ENCODE assay signal across 25 cellular contexts in genomic region chr7:98935811-98936210, GRCh38. TPM values are rescaled to one million over a fixed set of nuclear protein-coding genes. Genes with fewer than 3 reads are reported as not detected.
A peak's percentile ranks its signal among the peaks of the same experiment; 100 is the strongest.
DNase-seq lines count a peak whose midpoint lies in the region; ATAC-seq and TF ChIP-seq lines count a peak whose summit lies in the region.
"Had no signal": no experiment of that assay in that cellular context is flagged by ENCODE, and none has a peak within 500 bp of the region (broad histone marks: within the 10 kb centered on the region; RNA-seq: fewer than 3 reads in every experiment).

No MANE protein-coding gene starts in this region.

- TF ChIP-seq CTCF in fibroblast of the aortic adventitia (IDR thresholded peaks at IDR 0.05; ENCODE audit: insufficient read depth, low read length) (no peak), smooth muscle cell (IDR thresholded peaks at IDR 0.05; ENCODE audit: borderline replicate concordance, insufficient read depth, poor library complexity, severe bottlenecking) (no peak)

- peak overlapping the region; percentile 91 for H3K27ac Mint-ChIP-seq in T-helper 17 cell
- H3K27ac Mint-ChIP-seq: B cell had no signal

- H3K9me3 ChIP-seq in T-helper 17 cell (ENCODE audit: control insufficient read depth, low read length, poor library complexity, severe bottlenecking) (no peaks in the 10 kb centered on the region), smooth muscle cell (replicated peaks; ENCODE audit: low read depth) (no peaks in the 10 kb centered on the region)
- H3K9me3 ChIP-seq: spleen, tibial artery had no signal

- H3K79me2 ChIP-seq in smooth muscle cell (ENCODE audit: low read depth) = no peaks in the 10 kb centered on the region

- H3K27me3 Mint-ChIP-seq in T-helper 17 cell = no peaks in the 10 kb centered on the region
- H3K27me3 Mint-ChIP-seq: activated CD4-positive, alpha-beta T cell treated with anti-CD3 and anti-CD28 coated beads for 36 hours; B cell had no signal

- DNase-seq in EH (ENCODE audit: low read depth) (peak; percentile 25), T-helper 17 cell (no peak), fibroblast of the aortic adventitia (ENCODE audit: low read depth) (peak; percentile 41), smooth muscle cell (lab: John Stamatoyannopoulos, UW; ENCODE audit: unreplicated experiment) (no peak), RPMI8226 (no peak)
- DNase-seq: activated CD4-positive, alpha-beta T cell treated with anti-CD3 and anti-CD28 coated beads for 36 hours; activated effector memory CD4-positive, alpha-beta T cell treated with Interleukin-2 at 50 U/mL for 16 hours; DND-41; Karpas-422; kidney; NCI-H1048; NCI-H1930; nucleus accumbens; PC-3; SHP77 treated with DMSO at 0.1 percent for 48 hours; spleen; stimulated activated CD4-positive, alpha-beta T cell treated with anti-CD3 and anti-CD28 coated beads, Interleukin-4, amount 100 ng/mL, for 1 hour; stimulated activated naive CD8-positive, alpha-beta T cell treated with anti-CD3 and anti-CD28 coated beads, Interleukin-15, Interleukin-2, amounts not matched to agents 100 U/mL and 50 U/mL, for 24 hours; tibial artery had no signal

- peak overlapping the region; percentile 29 for H3K4me2 ChIP-seq in smooth muscle cell

- no peak overlapping the region for H2AFZ ChIP-seq in smooth muscle cell (ENCODE audit: low read depth)

- H3K4me1 ChIP-seq in smooth muscle cell (ENCODE audit: low read depth) = no peaks in the 10 kb centered on the region

- no peak overlapping the region for H3K9ac ChIP-seq in smooth muscle cell (ENCODE audit: low read depth)

- ATAC-seq in T-helper 17 cell (no peak), GM21825 (IDR thresholded peaks at IDR 0.05; ENCODE audit: unreplicated experiment) (no peak), HG03159 (IDR thresholded peaks at IDR 0.05; ENCODE audit: unreplicated experiment) (no peak)
- ATAC-seq: activated CD4-positive, alpha-beta T cell treated with anti-CD3 and anti-CD28 coated beads for 36 hours; PC-3; stimulated activated naive CD8-positive, alpha-beta T cell treated with anti-CD3 and anti-CD28 coated beads, Interleukin-15, Interleukin-2, amounts not matched to agents 100 U/mL and 50 U/mL, for 24 hours had no signal

- no peak overlapping the region for H3K4me3 Mint-ChIP-seq in T-helper 17 cell
- H3K4me3 Mint-ChIP-seq: activated CD4-positive, alpha-beta T cell treated with anti-CD3 and anti-CD28 coated beads for 36 hours; B cell had no signal

- peak overlapping the region; percentile 76 for H3K27ac ChIP-seq in smooth muscle cell (ENCODE audit: low read depth)
- H3K27ac ChIP-seq: epithelial cell of prostate, spleen, tibial artery had no signal

- H3K27me3 ChIP-seq in smooth muscle cell (ENCODE audit: low read depth) = no peaks in the 10 kb centered on the region
- H3K27me3 ChIP-seq: cardiac muscle cell, spleen, tibial artery had no signal

- peaks cover 29% of the 10 kb centered on the region for H3K36me3 ChIP-seq in smooth muscle cell (ENCODE audit: low read depth)

- WGBS in smooth muscle cell (ENCODE audit: low lambda C conversion rate) = 65% methylated on average over 2 of the region's 2 CpGs

- peaks cover 11% of the 10 kb centered on the region for H3F3A ChIP-seq in smooth muscle cell (ENCODE audit: low read depth)

- H3K4me3 ChIP-seq in fibroblast of the aortic adventitia (ENCODE audit: low read depth, low read length) (no peak overlapping the region), smooth muscle cell (no peak overlapping the region)
- H3K4me3 ChIP-seq: cardiac muscle cell, lung, spleen, tibial artery had no signal

- H3K4me1 Mint-ChIP-seq in T-helper 17 cell = peaks cover 24% of the 10 kb centered on the region

- peaks cover 7% of the 10 kb centered on the region for H3K36me3 Mint-ChIP-seq in T-helper 17 cell (ENCODE audit: low read depth)

- H4K20me1 ChIP-seq in smooth muscle cell (ENCODE audit: low read depth) = peaks cover 27% of the 10 kb centered on the region

RNA-seq across cellular contexts. Expression of gene TRRAP, which starts 57.5 kb away (rescaled TPM):
- total RNA-seq in T-helper 17 cell (10 to 100 TPM; 70.1 to 77.2 TPM), fibroblast of the aortic adventitia (ENCODE audit: low replicate concordance) (9.6 and 17.4 TPM in 2 replicates), smooth muscle cell (15.0 and 24.8 TPM in 2 replicates)
- 3.9 and 6.4 TPM in 2 replicates for polyA plus RNA-seq in smooth muscle cell

Comparison
In these comparisons a context has a peak if more than half of its experiments do, and no peak if none do; other contexts are left out.
1. DNase-seq: peak in EH (single experiment) and fibroblast of the aortic adventitia (single experiment); none in T-helper 17 cell (0 of 3), smooth muscle cell (single experiment) and RPMI8226 (single experiment).